ENCODE assay signal across 1 cellular context in the genomic region with DNA sequence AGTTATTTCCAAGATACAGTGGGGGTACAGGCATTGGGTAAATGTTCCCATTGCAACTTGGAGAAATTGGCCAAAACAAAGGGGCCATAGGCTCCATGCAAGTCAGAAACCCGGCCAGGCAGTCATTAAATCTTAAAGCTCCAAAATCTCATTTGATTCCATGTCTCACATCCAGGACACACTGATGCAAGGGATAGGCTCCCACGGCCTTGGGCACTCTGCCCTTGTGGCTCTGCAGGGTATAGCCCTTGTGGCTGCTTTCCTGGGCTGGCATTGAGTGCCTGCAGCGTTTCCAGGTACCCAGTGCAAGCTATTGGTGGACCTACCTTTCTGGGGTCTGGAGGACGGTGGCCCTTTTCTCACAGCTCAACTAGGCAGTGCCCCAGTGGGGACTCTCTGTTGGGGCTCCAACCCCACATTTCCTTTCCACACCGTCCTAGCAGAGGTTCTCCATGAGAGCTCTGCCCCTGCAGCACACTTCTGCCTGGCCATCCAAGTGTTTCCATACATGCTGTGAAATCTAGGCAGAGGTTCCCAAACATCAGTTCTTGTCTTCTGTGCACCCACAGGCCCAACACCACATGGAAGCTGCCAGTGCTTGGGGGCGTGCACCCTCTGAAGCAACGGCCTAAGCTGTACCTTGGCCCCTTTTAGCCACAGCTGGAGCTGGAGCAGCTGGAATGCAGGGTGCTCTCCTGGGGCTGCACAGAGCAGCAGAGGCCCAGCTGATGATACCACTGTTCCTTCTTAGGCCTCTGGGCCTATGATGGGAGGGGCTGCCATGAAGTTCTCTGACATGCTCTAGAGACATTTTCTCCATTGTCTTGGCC.
TF ChIP-seq lines count a peak whose summit lies in the region.

No MANE protein-coding gene starts in this region.

TF ChIP-seq in HepG2, 621 proteins besides CTCF, POLR2A, EP300 and RAD21 (continued from another document and continues in another):
- TF ChIP-seq RNF2 (conservative IDR thresholded peaks at IDR 0.05; ENCODE audit: low read depth) (no peak), ZMAT3 (CRISPR knock-in tag; conservative IDR thresholded peaks at IDR 0.05) (no peak), ZNF850 (CRISPR knock-in tag; conservative IDR thresholded peaks at IDR 0.05) (no peak), NFE2L2 (IDR thresholded peaks at IDR 0.05; ENCODE audit: low read length) (no peak), ZBTB1 (CRISPR knock-in tag; IDR thresholded peaks at IDR 0.05; ENCODE audit: borderline replicate concordance) (no peak), ZNF607 (CRISPR knock-in tag; IDR thresholded peaks at IDR 0.05; ENCODE audit: borderline replicate concordance) (no peak), DPF2 (CRISPR knock-in tag; IDR thresholded peaks at IDR 0.05; ENCODE audit: borderline replicate concordance, low read depth) (no peak), KDM5A (IDR thresholded peaks at IDR 0.05; ENCODE audit: borderline replicate concordance, low read length) (no peak), RARG (CRISPR knock-in tag; IDR thresholded peaks at IDR 0.05; ENCODE audit: low read depth) (no peak), ATM (IDR thresholded peaks at IDR 0.05; ENCODE audit: borderline replicate concordance) (no peak), TCF7L2 (IDR thresholded peaks at IDR 0.05; ENCODE audit: low read depth, low read length) (no peak), PRPF4 (IDR thresholded peaks at IDR 0.05; ENCODE audit: low read depth, low read length, poor library complexity, severe bottlenecking) (no peak), SRSF1 (optimal IDR thresholded peaks at IDR 0.05; ENCODE audit: low read depth, low read length) (no peak), ZNF552 (CRISPR knock-in tag; IDR thresholded peaks at IDR 0.05; ENCODE audit: borderline replicate concordance) (no peak), SRSF9 (IDR thresholded peaks at IDR 0.05; ENCODE audit: borderline replicate concordance, insufficient read depth, low read depth, low read length, poor library complexity, severe bottlenecking) (no peak), PHF8 (CRISPR knock-in tag; IDR thresholded peaks at IDR 0.05) (no peak), U2AF2 (IDR thresholded peaks at IDR 0.05; ENCODE audit: low read depth, low read length) (no peak), ZNF567 (CRISPR knock-in tag; IDR thresholded peaks at IDR 0.05; ENCODE audit: borderline replicate concordance) (no peak), POLR2G (IDR thresholded peaks at IDR 0.05; ENCODE audit: low read depth, low read length) (no peak), EED (CRISPR knock-in tag; IDR thresholded peaks at IDR 0.05) (no peak), FOSL1 (CRISPR knock-in tag; IDR thresholded peaks at IDR 0.05; ENCODE audit: borderline replicate concordance) (0 out of 2 replicates have a peak, but pooled peaks have one; percentile 9), KLF11 (CRISPR knock-in tag; IDR thresholded peaks at IDR 0.05) (no peak), CHCHD3 (CRISPR knock-in tag; IDR thresholded peaks at IDR 0.05) (no peak), ZKSCAN1 (IDR thresholded peaks at IDR 0.05; ENCODE audit: low read length) (no peak), CEBPZ (IDR thresholded peaks at IDR 0.05; ENCODE audit: low read length) (no peak), ZNF747 (CRISPR knock-in tag; IDR thresholded peaks at IDR 0.05; ENCODE audit: borderline replicate concordance) (no peak)
- TF ChIP-seq, protein P1, sequence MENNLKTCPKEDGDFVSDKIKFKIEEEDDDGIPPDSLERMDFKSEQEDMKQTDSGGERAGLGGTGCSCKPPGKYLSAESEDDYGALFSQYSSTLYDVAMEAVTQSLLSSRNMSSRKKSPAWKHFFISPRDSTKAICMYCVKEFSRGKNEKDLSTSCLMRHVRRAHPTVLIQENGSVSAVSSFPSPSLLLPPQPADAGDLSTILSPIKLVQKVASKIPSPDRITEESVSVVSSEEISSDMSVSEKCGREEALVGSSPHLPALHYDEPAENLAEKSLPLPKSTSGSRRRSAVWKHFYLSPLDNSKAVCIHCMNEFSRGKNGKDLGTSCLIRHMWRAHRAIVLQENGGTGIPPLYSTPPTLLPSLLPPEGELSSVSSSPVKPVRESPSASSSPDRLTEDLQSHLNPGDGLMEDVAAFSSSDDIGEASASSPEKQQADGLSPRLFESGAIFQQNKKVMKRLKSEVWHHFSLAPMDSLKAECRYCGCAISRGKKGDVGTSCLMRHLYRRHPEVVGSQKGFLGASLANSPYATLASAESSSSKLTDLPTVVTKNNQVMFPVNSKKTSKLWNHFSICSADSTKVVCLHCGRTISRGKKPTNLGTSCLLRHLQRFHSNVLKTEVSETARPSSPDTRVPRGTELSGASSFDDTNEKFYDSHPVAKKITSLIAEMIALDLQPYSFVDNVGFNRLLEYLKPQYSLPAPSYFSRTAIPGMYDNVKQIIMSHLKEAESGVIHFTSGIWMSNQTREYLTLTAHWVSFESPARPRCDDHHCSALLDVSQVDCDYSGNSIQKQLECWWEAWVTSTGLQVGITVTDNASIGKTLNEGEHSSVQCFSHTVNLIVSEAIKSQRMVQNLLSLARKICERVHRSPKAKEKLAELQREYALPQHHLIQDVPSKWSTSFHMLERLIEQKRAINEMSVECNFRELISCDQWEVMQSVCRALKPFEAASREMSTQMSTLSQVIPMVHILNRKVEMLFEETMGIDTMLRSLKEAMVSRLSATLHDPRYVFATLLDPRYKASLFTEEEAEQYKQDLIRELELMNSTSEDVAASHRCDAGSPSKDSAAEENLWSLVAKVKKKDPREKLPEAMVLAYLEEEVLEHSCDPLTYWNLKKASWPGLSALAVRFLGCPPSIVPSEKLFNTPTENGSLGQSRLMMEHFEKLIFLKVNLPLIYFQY (CRISPR knock-in tag; IDR thresholded peaks at IDR 0.05; ENCODE audit: borderline replicate concordance): no peak
- TF ChIP-seq, protein P2, sequence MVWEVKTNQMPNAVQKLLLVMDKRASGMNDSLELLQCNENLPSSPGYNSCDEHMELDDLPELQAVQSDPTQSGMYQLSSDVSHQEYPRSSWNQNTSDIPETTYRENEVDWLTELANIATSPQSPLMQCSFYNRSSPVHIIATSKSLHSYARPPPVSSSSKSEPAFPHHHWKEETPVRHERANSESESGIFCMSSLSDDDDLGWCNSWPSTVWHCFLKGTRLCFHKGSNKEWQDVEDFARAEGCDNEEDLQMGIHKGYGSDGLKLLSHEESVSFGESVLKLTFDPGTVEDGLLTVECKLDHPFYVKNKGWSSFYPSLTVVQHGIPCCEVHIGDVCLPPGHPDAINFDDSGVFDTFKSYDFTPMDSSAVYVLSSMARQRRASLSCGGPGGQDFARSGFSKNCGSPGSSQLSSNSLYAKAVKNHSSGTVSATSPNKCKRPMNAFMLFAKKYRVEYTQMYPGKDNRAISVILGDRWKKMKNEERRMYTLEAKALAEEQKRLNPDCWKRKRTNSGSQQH (CRISPR knock-in tag; IDR thresholded peaks at IDR 0.05; ENCODE audit: low read depth): no peak
- TF ChIP-seq, protein P3, sequence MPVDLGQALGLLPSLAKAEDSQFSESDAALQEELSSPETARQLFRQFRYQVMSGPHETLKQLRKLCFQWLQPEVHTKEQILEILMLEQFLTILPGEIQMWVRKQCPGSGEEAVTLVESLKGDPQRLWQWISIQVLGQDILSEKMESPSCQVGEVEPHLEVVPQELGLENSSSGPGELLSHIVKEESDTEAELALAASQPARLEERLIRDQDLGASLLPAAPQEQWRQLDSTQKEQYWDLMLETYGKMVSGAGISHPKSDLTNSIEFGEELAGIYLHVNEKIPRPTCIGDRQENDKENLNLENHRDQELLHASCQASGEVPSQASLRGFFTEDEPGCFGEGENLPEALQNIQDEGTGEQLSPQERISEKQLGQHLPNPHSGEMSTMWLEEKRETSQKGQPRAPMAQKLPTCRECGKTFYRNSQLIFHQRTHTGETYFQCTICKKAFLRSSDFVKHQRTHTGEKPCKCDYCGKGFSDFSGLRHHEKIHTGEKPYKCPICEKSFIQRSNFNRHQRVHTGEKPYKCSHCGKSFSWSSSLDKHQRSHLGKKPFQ (CRISPR knock-in tag; IDR thresholded peaks at IDR 0.05; ENCODE audit: insufficient replicate concordance): no peak
- TF ChIP-seq, protein P4, sequence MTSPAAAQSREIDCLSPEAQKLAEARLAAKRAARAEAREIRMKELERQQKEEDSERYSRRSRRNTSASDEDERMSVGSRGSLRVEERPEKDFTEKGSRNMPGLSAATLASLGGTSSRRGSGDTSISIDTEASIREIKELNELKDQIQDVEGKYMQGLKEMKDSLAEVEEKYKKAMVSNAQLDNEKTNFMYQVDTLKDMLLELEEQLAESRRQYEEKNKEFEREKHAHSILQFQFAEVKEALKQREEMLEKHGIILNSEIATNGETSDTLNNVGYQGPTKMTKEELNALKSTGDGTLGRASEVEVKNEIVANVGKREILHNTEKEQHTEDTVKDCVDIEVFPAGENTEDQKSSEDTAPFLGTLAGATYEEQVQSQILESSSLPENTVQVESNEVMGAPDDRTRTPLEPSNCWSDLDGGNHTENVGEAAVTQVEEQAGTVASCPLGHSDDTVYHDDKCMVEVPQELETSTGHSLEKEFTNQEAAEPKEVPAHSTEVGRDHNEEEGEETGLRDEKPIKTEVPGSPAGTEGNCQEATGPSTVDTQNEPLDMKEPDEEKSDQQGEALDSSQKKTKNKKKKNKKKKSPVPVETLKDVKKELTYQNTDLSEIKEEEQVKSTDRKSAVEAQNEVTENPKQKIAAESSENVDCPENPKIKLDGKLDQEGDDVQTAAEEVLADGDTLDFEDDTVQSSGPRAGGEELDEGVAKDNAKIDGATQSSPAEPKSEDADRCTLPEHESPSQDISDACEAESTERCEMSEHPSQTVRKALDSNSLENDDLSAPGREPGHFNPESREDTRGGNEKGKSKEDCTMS (CRISPR knock-in tag; conservative IDR thresholded peaks at IDR 0.05): no peak
- TF ChIP-seq, protein P5, sequence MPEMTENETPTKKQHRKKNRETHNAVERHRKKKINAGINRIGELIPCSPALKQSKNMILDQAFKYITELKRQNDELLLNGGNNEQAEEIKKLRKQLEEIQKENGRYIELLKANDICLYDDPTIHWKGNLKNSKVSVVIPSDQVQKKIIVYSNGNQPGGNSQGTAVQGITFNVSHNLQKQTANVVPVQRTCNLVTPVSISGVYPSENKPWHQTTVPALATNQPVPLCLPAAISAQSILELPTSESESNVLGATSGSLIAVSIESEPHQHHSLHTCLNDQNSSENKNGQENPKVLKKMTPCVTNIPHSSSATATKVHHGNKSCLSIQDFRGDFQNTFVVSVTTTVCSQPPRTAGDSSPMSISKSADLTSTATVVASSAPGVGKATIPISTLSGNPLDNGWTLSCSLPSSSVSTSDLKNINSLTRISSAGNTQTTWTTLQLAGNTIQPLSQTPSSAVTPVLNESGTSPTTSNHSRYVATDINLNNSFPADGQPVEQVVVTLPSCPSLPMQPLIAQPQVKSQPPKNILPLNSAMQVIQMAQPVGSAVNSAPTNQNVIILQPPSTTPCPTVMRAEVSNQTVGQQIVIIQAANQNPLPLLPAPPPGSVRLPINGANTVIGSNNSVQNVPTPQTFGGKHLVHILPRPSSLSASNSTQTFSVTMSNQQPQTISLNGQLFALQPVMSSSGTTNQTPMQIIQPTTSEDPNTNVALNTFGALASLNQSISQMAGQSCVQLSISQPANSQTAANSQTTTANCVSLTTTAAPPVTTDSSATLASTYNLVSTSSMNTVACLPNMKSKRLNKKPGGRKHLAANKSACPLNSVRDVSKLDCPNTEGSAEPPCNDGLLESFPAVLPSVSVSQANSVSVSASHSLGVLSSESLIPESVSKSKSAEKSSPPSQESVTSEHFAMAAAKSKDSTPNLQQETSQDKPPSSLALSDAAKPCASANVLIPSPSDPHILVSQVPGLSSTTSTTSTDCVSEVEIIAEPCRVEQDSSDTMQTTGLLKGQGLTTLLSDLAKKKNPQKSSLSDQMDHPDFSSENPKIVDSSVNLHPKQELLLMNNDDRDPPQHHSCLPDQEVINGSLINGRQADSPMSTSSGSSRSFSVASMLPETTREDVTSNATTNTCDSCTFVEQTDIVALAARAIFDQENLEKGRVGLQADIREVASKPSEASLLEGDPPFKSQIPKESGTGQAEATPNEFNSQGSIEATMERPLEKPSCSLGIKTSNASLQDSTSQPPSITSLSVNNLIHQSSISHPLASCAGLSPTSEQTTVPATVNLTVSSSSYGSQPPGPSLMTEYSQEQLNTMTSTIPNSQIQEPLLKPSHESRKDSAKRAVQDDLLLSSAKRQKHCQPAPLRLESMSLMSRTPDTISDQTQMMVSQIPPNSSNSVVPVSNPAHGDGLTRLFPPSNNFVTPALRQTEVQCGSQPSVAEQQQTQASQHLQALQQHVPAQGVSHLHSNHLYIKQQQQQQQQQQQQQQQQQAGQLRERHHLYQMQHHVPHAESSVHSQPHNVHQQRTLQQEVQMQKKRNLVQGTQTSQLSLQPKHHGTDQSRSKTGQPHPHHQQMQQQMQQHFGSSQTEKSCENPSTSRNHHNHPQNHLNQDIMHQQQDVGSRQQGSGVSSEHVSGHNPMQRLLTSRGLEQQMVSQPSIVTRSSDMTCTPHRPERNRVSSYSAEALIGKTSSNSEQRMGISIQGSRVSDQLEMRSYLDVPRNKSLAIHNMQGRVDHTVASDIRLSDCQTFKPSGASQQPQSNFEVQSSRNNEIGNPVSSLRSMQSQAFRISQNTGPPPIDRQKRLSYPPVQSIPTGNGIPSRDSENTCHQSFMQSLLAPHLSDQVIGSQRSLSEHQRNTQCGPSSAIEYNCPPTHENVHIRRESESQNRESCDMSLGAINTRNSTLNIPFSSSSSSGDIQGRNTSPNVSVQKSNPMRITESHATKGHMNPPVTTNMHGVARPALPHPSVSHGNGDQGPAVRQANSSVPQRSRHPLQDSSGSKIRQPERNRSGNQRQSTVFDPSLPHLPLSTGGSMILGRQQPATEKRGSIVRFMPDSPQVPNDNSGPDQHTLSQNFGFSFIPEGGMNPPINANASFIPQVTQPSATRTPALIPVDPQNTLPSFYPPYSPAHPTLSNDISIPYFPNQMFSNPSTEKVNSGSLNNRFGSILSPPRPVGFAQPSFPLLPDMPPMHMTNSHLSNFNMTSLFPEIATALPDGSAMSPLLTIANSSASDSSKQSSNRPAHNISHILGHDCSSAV (CRISPR knock-in tag; IDR thresholded peaks at IDR 0.05; ENCODE audit: borderline replicate concordance): no peak
